ENCODE assay signal across 43 cellular contexts in the genomic region with DNA sequence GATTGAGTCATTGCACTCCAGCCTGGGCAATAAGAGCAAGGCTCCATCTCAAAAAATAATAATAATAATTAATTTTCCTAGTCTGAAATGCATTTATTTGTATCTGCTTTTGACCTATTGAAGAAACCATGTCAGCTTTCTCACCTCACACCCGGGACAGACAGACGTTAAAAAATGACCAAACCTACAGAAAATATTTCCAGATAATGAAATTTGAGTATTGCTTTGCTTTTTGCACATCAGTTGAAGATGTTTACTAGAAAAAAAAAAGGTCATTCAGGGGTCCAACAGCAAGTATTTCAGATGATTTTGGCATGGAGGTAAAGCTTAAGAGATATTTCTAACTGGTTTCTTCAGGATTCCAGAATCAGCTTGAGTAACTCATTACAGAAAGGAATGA. TPM values are rescaled to one million over a fixed set of nuclear protein-coding genes. Genes with fewer than 3 reads are reported as not detected.
"Had no signal": no experiment of that assay in that cellular context is flagged by ENCODE, and none has a peak within 500 bp of the region (broad histone marks: within the 10 kb centered on the region; RNA-seq: fewer than 3 reads in every experiment).

A gene with protein sequence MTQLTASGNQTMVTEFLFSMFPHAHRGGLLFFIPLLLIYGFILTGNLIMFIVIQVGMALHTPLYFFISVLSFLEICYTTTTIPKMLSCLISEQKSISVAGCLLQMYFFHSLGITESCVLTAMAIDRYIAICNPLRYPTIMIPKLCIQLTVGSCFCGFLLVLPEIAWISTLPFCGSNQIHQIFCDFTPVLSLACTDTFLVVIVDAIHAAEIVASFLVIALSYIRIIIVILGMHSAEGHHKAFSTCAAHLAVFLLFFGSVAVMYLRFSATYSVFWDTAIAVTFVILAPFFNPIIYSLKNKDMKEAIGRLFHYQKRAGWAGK (plus strand): TSS at position 301 of the 400 bp plus-strand sequence. CDS start 168 bp downstream, outside the sequence.

- H3K4me1 Mint-ChIP-seq: activated naive CD4-positive, alpha-beta T cell treated with anti-CD3 and anti-CD28 coated beads, Interleukin-2, amount 10 ng/mL, durations not matched to agents 7 days and 5 days; activated naive CD4-positive, alpha-beta T cell treated with anti-CD3 and anti-CD28 coated beads, Interleukin-2, amount 50 U/mL, for 24 hours; activated naive CD8-positive, alpha-beta T cell treated with anti-CD3 and anti-CD28 coated beads for 36 hours; activated naive CD8-positive, alpha-beta T cell treated with anti-CD3 and anti-CD28 coated beads, Interleukin-2, amount 10 ng/mL, durations not matched to agents 7 days and 5 days; activated naive CD8-positive, alpha-beta T cell treated with anti-CD3 and anti-CD28 coated beads, Interleukin-2, amount 50 U/mL, for 24 hours; activated T-helper 17 cell treated with anti-CD3 and anti-CD28 coated beads, Interleukin-2, amount 50 U/mL, for 72 hours; brain; central memory CD8-positive, alpha-beta T cell had no signal

- H3K27me3 ChIP-seq: adrenal gland, ascending aorta, body of pancreas, brain microvascular endothelial cell, breast epithelium had no signal

- H3K36me3 ChIP-seq: adrenal gland, ascending aorta, brain microvascular endothelial cell, breast epithelium, cardiac muscle cell had no signal

- H3K4me3 Mint-ChIP-seq: activated naive CD4-positive, alpha-beta T cell treated with anti-CD3 and anti-CD28 coated beads for 36 hours; activated naive CD4-positive, alpha-beta T cell treated with anti-CD3 and anti-CD28 coated beads, Interleukin-2, amount 10 ng/mL, durations not matched to agents 7 days and 5 days; activated naive CD4-positive, alpha-beta T cell treated with anti-CD3 and anti-CD28 coated beads, Interleukin-2, amount 50 U/mL, for 24 hours; activated naive CD8-positive, alpha-beta T cell; activated naive CD8-positive, alpha-beta T cell treated with anti-CD3 and anti-CD28 coated beads for 36 hours; activated naive CD8-positive, alpha-beta T cell treated with anti-CD3 and anti-CD28 coated beads, Interleukin-2, amount 10 ng/mL, durations not matched to agents 7 days and 5 days; activated naive CD8-positive, alpha-beta T cell treated with anti-CD3 and anti-CD28 coated beads, Interleukin-2, amount 50 U/mL, for 24 hours; activated T-cell treated with anti-CD3 and anti-CD28 coated beads, Interleukin-2, amount 50 U/mL, for 24 hours; activated T-cell treated with anti-CD3 and anti-CD28 coated beads, Interleukin-2, amount 50 U/mL, for 4 hours; activated T-cell treated with anti-CD3 and anti-CD28 coated beads, Interleukin-2, amount 50 U/mL, for 72 hours; activated T-helper 1 cell treated with anti-CD3 and anti-CD28 coated beads, Interleukin-12 subunit alpha, Interleukin-12 subunit beta, Interleukin-2, Interleukin-4 antibody, amounts not matched to agents 30 ng/mL and 10 ng/mL and 1 ng/mL, durations not matched to agents 14 hours and 24 hours and 36 hours; activated T-helper 17 cell treated with anti-CD3 and anti-CD28 coated beads, Interleukin-2, amount 50 U/mL, for 72 hours; brain; central memory CD8-positive, alpha-beta T cell had no signal

- H3K9me3 ChIP-seq: adrenal gland, ascending aorta, body of pancreas, breast epithelium had no signal

- H3K36me3 Mint-ChIP-seq: activated naive CD4-positive, alpha-beta T cell treated with anti-CD3 and anti-CD28 coated beads, Interleukin-2, amount 10 ng/mL, durations not matched to agents 7 days and 5 days; activated naive CD4-positive, alpha-beta T cell treated with anti-CD3 and anti-CD28 coated beads, Interleukin-2, amount 50 U/mL, for 24 hours; activated naive CD4-positive, alpha-beta T cell treated with anti-CD3 and anti-CD28 coated beads, Interleukin-2, amount 50 U/mL, for 72 hours; activated naive CD8-positive, alpha-beta T cell; activated naive CD8-positive, alpha-beta T cell treated with anti-CD3 and anti-CD28 coated beads for 36 hours; activated naive CD8-positive, alpha-beta T cell treated with anti-CD3 and anti-CD28 coated beads, Interleukin-2, amount 10 ng/mL, durations not matched to agents 7 days and 5 days; brain had no signal

- ATAC-seq: activated naive CD4-positive, alpha-beta T cell treated with anti-CD3 and anti-CD28 coated beads, Interleukin-2, amount 50 U/mL, for 72 hours; activated naive CD8-positive, alpha-beta T cell treated with anti-CD3 and anti-CD28 coated beads, Interleukin-2, amount 50 U/mL, for 24 hours; activated T-cell treated with anti-CD3 and anti-CD28 coated beads, Interleukin-2, amount 50 U/mL, for 4 hours; activated T-cell treated with anti-CD3 and anti-CD28 coated beads, Interleukin-2, amount 50 U/mL, for 72 hours; activated T-helper 17 cell treated with anti-CD3 and anti-CD28 coated beads, Interleukin-2, amount 50 U/mL, for 72 hours; body of pancreas had no signal

- H3K27ac ChIP-seq: adrenal gland, ascending aorta, body of pancreas, brain microvascular endothelial cell, breast epithelium, cardiac muscle cell had no signal

- DNase-seq: activated effector memory CD4-positive, alpha-beta T cell treated with anti-CD3 and anti-CD28 coated beads, Interleukin-2, amount 50 U/mL, for 16 hours; activated effector memory CD4-positive, alpha-beta T cell treated with Interleukin-2 at 50 U/mL for 16 hours; activated gamma-delta T cell; activated gamma-delta T cell treated with Interleukin-2 at 50 U/mL for 16 hours; activated naive CD4-positive, alpha-beta T cell; activated naive CD4-positive, alpha-beta T cell treated with anti-CD3 and anti-CD28 coated beads for 36 hours; activated naive CD4-positive, alpha-beta T cell treated with anti-CD3 and anti-CD28 coated beads, Interleukin-2, amount 10 ng/mL, durations not matched to agents 7 days and 5 days; activated naive CD4-positive, alpha-beta T cell treated with anti-CD3 and anti-CD28 coated beads, Interleukin-2, amount 50 U/mL, for 16 hours; activated naive CD4-positive, alpha-beta T cell treated with Interleukin-2 at 50 U/mL for 16 hours; activated naive CD8-positive, alpha-beta T cell treated with anti-CD3 and anti-CD28 coated beads for 36 hours; activated naive CD8-positive, alpha-beta T cell treated with anti-CD3 and anti-CD28 coated beads, Interleukin-2, amount 10 ng/mL, durations not matched to agents 7 days and 5 days; activated naive CD8-positive, alpha-beta T cell treated with anti-CD3 and anti-CD28 coated beads, Interleukin-2, amount 50 U/mL, for 24 hours; activated T-cell treated with anti-CD3 and anti-CD28 coated beads, Interleukin-2, amount 50 U/mL, for 1 hour; activated T-cell treated with anti-CD3 and anti-CD28 coated beads, Interleukin-2, amount 50 U/mL, for 24 hours; activated T-cell treated with anti-CD3 and anti-CD28 coated beads, Interleukin-2, amount 50 U/mL, for 4 hours; activated T-cell treated with anti-CD3 and anti-CD28 coated beads, Interleukin-2, amount 50 U/mL, for 48 hours; activated T-cell treated with anti-CD3 and anti-CD28 coated beads, Interleukin-2, amount 50 U/mL, for 72 hours; adrenal gland; amniotic stem cell; amygdala; anterior cingulate cortex; aorta; body of pancreas; brain microvascular endothelial cell; caudate nucleus; central memory CD4-positive, alpha-beta T cell; cerebellar nuclear complex had no signal

- H3K4me3 ChIP-seq: adrenal gland, ascending aorta, body of pancreas, breast epithelium, cardiac muscle cell had no signal

- H3K27ac Mint-ChIP-seq: activated naive CD4-positive, alpha-beta T cell treated with anti-CD3 and anti-CD28 coated beads for 36 hours; activated naive CD4-positive, alpha-beta T cell treated with anti-CD3 and anti-CD28 coated beads, Interleukin-2, amount 10 ng/mL, durations not matched to agents 7 days and 5 days; activated naive CD4-positive, alpha-beta T cell treated with anti-CD3 and anti-CD28 coated beads, Interleukin-2, amount 50 U/mL, for 24 hours; activated naive CD4-positive, alpha-beta T cell treated with anti-CD3 and anti-CD28 coated beads, Interleukin-2, amount 50 U/mL, for 72 hours; activated naive CD8-positive, alpha-beta T cell; activated naive CD8-positive, alpha-beta T cell treated with anti-CD3 and anti-CD28 coated beads for 36 hours; activated naive CD8-positive, alpha-beta T cell treated with anti-CD3 and anti-CD28 coated beads, Interleukin-2, amount 10 ng/mL, durations not matched to agents 7 days and 5 days; activated naive CD8-positive, alpha-beta T cell treated with anti-CD3 and anti-CD28 coated beads, Interleukin-2, amount 50 U/mL, for 24 hours; activated T-cell treated with anti-CD3 and anti-CD28 coated beads, Interleukin-2, amount 50 U/mL, for 24 hours; activated T-cell treated with anti-CD3 and anti-CD28 coated beads, Interleukin-2, amount 50 U/mL, for 72 hours; activated T-helper 1 cell treated with anti-CD3 and anti-CD28 coated beads, Interleukin-12 subunit alpha, Interleukin-12 subunit beta, Interleukin-2, Interleukin-4 antibody, amounts not matched to agents 30 ng/mL and 10 ng/mL and 1 ng/mL, durations not matched to agents 14 hours and 24 hours and 36 hours; activated T-helper 17 cell treated with anti-CD3 and anti-CD28 coated beads, Interleukin-2, amount 50 U/mL, for 72 hours; activated T-helper 2 cell treated with anti-CD3 and anti-CD28 coated beads, Interferon-gamma antibody, Interleukin-2, Interleukin-4, amounts not matched to agents 10 μg/mL and 5 μg/mL and 100 μg/mL, durations not matched to agents 14 hours and 24 hours and 36 hours; brain had no signal

- H3K4me1 ChIP-seq: adrenal gland, ascending aorta, body of pancreas, breast epithelium had no signal

- H3K9me3 Mint-ChIP-seq: activated naive CD4-positive, alpha-beta T cell treated with anti-CD3 and anti-CD28 coated beads for 36 hours; activated naive CD4-positive, alpha-beta T cell treated with anti-CD3 and anti-CD28 coated beads, Interleukin-2, amount 10 ng/mL, durations not matched to agents 7 days and 5 days; activated naive CD4-positive, alpha-beta T cell treated with anti-CD3 and anti-CD28 coated beads, Interleukin-2, amount 50 U/mL, for 24 hours; activated naive CD4-positive, alpha-beta T cell treated with anti-CD3 and anti-CD28 coated beads, Interleukin-2, amount 50 U/mL, for 72 hours; activated naive CD8-positive, alpha-beta T cell treated with anti-CD3 and anti-CD28 coated beads for 36 hours; activated naive CD8-positive, alpha-beta T cell treated with anti-CD3 and anti-CD28 coated beads, Interleukin-2, amount 10 ng/mL, durations not matched to agents 7 days and 5 days; activated T-cell treated with anti-CD3 and anti-CD28 coated beads, Interleukin-2, amount 50 U/mL, for 24 hours; activated T-cell treated with anti-CD3 and anti-CD28 coated beads, Interleukin-2, amount 50 U/mL, for 72 hours; activated T-helper 1 cell treated with anti-CD3 and anti-CD28 coated beads, Interleukin-12 subunit alpha, Interleukin-12 subunit beta, Interleukin-2, Interleukin-4 antibody, amounts not matched to agents 30 ng/mL and 10 ng/mL and 1 ng/mL, durations not matched to agents 14 hours and 24 hours and 36 hours; activated T-helper 17 cell treated with anti-CD3 and anti-CD28 coated beads, Interleukin-2, amount 50 U/mL, for 72 hours; activated T-helper 2 cell treated with anti-CD3 and anti-CD28 coated beads, Interferon-gamma antibody, Interleukin-2, Interleukin-4, amounts not matched to agents 10 μg/mL and 5 μg/mL and 100 μg/mL, durations not matched to agents 14 hours and 24 hours and 36 hours; central memory CD8-positive, alpha-beta T cell had no signal

RNA-seq across cellular contexts. Expression of the gene that starts here (rescaled TPM):
- total RNA-seq: activated naive CD4-positive, alpha-beta T cell treated with anti-CD3 and anti-CD28 coated beads for 36 hours; activated naive CD4-positive, alpha-beta T cell treated with anti-CD3 and anti-CD28 coated beads, Interleukin-2, amount 50 U/mL, for 72 hours; activated naive CD8-positive, alpha-beta T cell treated with anti-CD3 and anti-CD28 coated beads for 36 hours; activated naive CD8-positive, alpha-beta T cell treated with anti-CD3 and anti-CD28 coated beads, Interleukin-2, amount 10 ng/mL, durations not matched to agents 7 days and 5 days; activated T-cell treated with anti-CD3 and anti-CD28 coated beads, Interleukin-2, amount 50 U/mL, for 4 hours; activated T-cell treated with anti-CD3 and anti-CD28 coated beads, Interleukin-2, amount 50 U/mL, for 72 hours; activated T-helper 1 cell treated with anti-CD3 and anti-CD28 coated beads, Interleukin-12 subunit alpha, Interleukin-12 subunit beta, Interleukin-2, Interleukin-4 antibody, amounts not matched to agents 30 ng/mL and 10 ng/mL and 1 ng/mL, durations not matched to agents 14 hours and 24 hours and 36 hours; activated T-helper 17 cell treated with anti-CD3 and anti-CD28 coated beads, Interleukin-2, amount 50 U/mL, for 72 hours; activated T-helper 2 cell treated with anti-CD3 and anti-CD28 coated beads, Interferon-gamma antibody, Interleukin-2, Interleukin-4, amounts not matched to agents 10 μg/mL and 5 μg/mL and 100 μg/mL, durations not matched to agents 14 hours and 24 hours and 36 hours; adrenal gland; aorta; ascending aorta; astrocyte; body of pancreas; breast epithelium; bronchial epithelial cell; cardiac muscle cell; cardiac septum; cerebellum had no signal
- polyA plus RNA-seq: adipose tissue, adrenal gland, cardiac muscle cell had no signal
